In the genomic region with DNA sequence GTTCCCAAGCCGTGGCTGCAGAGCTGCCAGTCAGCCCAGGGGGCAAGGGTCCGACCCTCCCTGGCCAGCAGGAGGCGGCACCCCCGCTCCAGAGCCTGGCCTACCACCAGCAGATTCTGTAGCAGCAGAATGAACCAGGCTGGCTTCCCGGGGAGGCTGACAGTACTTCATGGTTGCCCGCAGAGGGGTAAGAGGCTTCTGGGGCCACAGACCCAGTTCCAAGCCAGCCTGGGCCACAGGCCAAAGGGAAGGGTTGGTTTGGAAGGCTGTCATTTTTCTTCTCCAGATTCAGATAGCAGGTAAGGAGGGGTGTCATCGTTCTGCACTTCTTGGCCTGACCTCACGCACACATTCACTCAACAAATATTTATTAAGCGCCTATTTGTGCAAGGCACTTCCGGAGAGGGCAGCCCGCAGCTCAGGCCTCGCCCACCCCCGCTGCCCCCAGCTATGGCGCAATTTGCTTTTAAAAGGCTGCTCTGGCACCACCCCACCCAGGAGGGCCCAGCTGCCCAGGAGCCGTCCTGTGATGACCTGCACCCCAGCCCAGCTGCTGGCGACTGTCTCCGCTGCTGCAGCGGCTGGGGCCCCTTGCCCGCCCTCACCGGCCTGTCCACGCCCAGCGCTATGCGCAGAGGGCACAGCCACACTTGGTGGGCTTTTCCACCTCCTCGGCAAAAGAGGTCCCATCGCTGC, we compare ENCODE assay signal across 18 cellular contexts.
DNase-seq lines count a peak whose midpoint lies in the region; ATAC-seq and TF ChIP-seq lines count a peak whose summit lies in the region.
"Had no signal": no experiment of that assay in that cellular context is flagged by ENCODE, and none has a peak within 500 bp of the region (broad histone marks: within the 10 kb centered on the region; RNA-seq: fewer than 3 reads in every experiment).

No MANE protein-coding gene starts in this region.

- H3K27me3 Mint-ChIP-seq in H9 (ENCODE audit: low read depth), result no peaks in the 10 kb centered on the region
- H3K27me3 Mint-ChIP-seq in activated naive CD8-positive, alpha-beta T cell treated with anti-CD3 and anti-CD28 coated beads for 36 hours, result peaks cover 3% of the 10 kb centered on the region
- H3K27me3 Mint-ChIP-seq: activated naive CD8-positive, alpha-beta T cell treated with anti-CD3 and anti-CD28 coated beads, Interleukin-2, amount 10 ng/mL, durations not matched to agents 7 days and 5 days had no signal

- no peak overlapping the region for H3K56ac ChIP-seq in H9 (ENCODE audit: insufficient read length, low read depth, low read length)

- no peak overlapping the region for H2BK20ac ChIP-seq in H9 (ENCODE audit: low read depth, low read length, poor library complexity, severe bottlenecking)

- H3T11ph ChIP-seq in H9 (ENCODE audit: low read length), result no peak overlapping the region

- H4K5ac ChIP-seq in H9 (ENCODE audit: insufficient read length, low read depth, low read length), result no peak overlapping the region

- ATAC-seq in RWPE2 (ENCODE audit: low read depth) (peak; percentile 75), HG02981 (IDR thresholded peaks at IDR 0.05; ENCODE audit: unreplicated experiment) (no peak), HG03039 (IDR thresholded peaks at IDR 0.05; ENCODE audit: unreplicated experiment) (no peak), HG03354 (IDR thresholded peaks at IDR 0.05; ENCODE audit: poor library complexity, severe bottlenecking, unreplicated experiment) (no peak)

- no peak overlapping the region for H3K27ac ChIP-seq in 22Rv1
- no peak overlapping the region for H3K27ac ChIP-seq in H9 (ENCODE audit: insufficient read length, low read depth, low read length)
- H3K27ac ChIP-seq in RWPE2 (ENCODE audit: poor library complexity, severe bottlenecking), result no peak overlapping the region
- H3K27ac ChIP-seq: KMS-11, neutrophil, thyroid gland had no signal

- no peak overlapping the region for H3K4me3 Mint-ChIP-seq in H9
- H3K4me3 Mint-ChIP-seq in activated naive CD8-positive, alpha-beta T cell treated with anti-CD3 and anti-CD28 coated beads for 36 hours, result no peak overlapping the region
- H3K4me3 Mint-ChIP-seq: activated naive CD8-positive, alpha-beta T cell treated with anti-CD3 and anti-CD28 coated beads, Interleukin-2, amount 10 ng/mL, durations not matched to agents 7 days and 5 days had no signal

- no peak overlapping the region for H4K8ac ChIP-seq in H9 (replicated peaks; ENCODE audit: insufficient read length, low read depth, low read length)

- H2AFZ ChIP-seq in H9 (ENCODE audit: low read length), result no peak overlapping the region

- no peak overlapping the region; the same call in 1 of the 2 replicates for H3K14ac ChIP-seq in H9 (ENCODE audit: insufficient read depth, low read length)

- H3K9me3 Mint-ChIP-seq in H9, result no peaks in the 10 kb centered on the region
- H3K9me3 Mint-ChIP-seq in activated naive CD8-positive, alpha-beta T cell treated with anti-CD3 and anti-CD28 coated beads for 36 hours, result no peaks in the 10 kb centered on the region

- H2BK12ac ChIP-seq in H9 (ENCODE audit: insufficient read length, low read depth, low read length), result no peak overlapping the region

- no peak overlapping the region for H3K4me2 ChIP-seq in H9 (ENCODE audit: insufficient read depth, insufficient read length, low read length)
- H3K4me2 ChIP-seq: KMS-11 had no signal

- H4K20me1 ChIP-seq in H9 (ENCODE audit: control insufficient read depth, insufficient read depth, insufficient read length), result no peaks in the 10 kb centered on the region

- WGBS in H9 (ENCODE audit: extremely low coverage, insufficient read length, low lambda C conversion rate), result no CpG with 5 or more reads among the region's 25 CpGs

- H3K27ac Mint-ChIP-seq in H9, result no peak overlapping the region
- H3K27ac Mint-ChIP-seq in activated naive CD8-positive, alpha-beta T cell treated with anti-CD3 and anti-CD28 coated beads for 36 hours, result no peak overlapping the region
- H3K27ac Mint-ChIP-seq: activated naive CD8-positive, alpha-beta T cell treated with anti-CD3 and anti-CD28 coated beads, Interleukin-2, amount 10 ng/mL, durations not matched to agents 7 days and 5 days had no signal

- TF ChIP-seq CTCF in 22Rv1 (IDR thresholded peaks at IDR 0.05) (0 out of 2 replicates have a peak, but pooled peaks have one; percentile 7), H9 (conservative IDR thresholded peaks at IDR 0.05) (peak; percentile 65), RWPE2 (IDR thresholded peaks at IDR 0.05; ENCODE audit: poor library complexity, severe bottlenecking) (no peak)

- H3K27me3 ChIP-seq in H9 (ENCODE audit: insufficient read depth, low read length) (no peaks in the 10 kb centered on the region), RWPE2 (ENCODE audit: insufficient read depth, poor library complexity, severe bottlenecking) (no peaks in the 10 kb centered on the region)
- H3K27me3 ChIP-seq: neutrophil, thyroid gland had no signal

- no peak overlapping the region for H3K4me3 ChIP-seq in RWPE2 (ENCODE audit: severe bottlenecking)
- H3K4me3 ChIP-seq: thyroid gland had no signal

- no peaks in the 10 kb centered on the region for H3K23me2 ChIP-seq in H9 (ENCODE audit: insufficient read length, low read depth, low read length, poor library complexity, severe bottlenecking)

- H3K4me1 ChIP-seq in H9 (ENCODE audit: insufficient read depth, low read length) (no peaks in the 10 kb centered on the region), RWPE2 (ENCODE audit: insufficient read depth, poor library complexity, severe bottlenecking) (peaks cover 6% of the 10 kb centered on the region)
- H3K4me1 ChIP-seq: thyroid gland had no signal

- H3K9me3 ChIP-seq in H9 (ENCODE audit: control insufficient read depth, low read depth, low read length) (no peaks in the 10 kb centered on the region), RWPE2 (ENCODE audit: severe bottlenecking) (no peaks in the 10 kb centered on the region)
- H3K9me3 ChIP-seq: neutrophil, thyroid gland had no signal

- H3K4ac ChIP-seq in H9 (ENCODE audit: low read depth, low read length), result no peak overlapping the region

- no peaks in the 10 kb centered on the region for H3K79me1 ChIP-seq in H9 (ENCODE audit: insufficient read depth, low read depth, low read length, poor library complexity, severe bottlenecking)

- no peak overlapping the region for H3K9ac ChIP-seq in H9 (ENCODE audit: extremely low read depth, insufficient read length, low read length)
- H3K9ac ChIP-seq: KMS-11 had no signal

- H3K79me2 ChIP-seq in H9 (ENCODE audit: insufficient read depth, low read length), result no peaks in the 10 kb centered on the region

- H3K36me3 ChIP-seq in RWPE2 (ENCODE audit: low read depth), result no peaks in the 10 kb centered on the region
- H3K36me3 ChIP-seq: thyroid gland had no signal

- H2BK5ac ChIP-seq in H9 (ENCODE audit: insufficient read length, low read length), result no peak overlapping the region

- no peak overlapping the region for H3K18ac ChIP-seq in H9 (ENCODE audit: insufficient read length, low read depth, low read length)

- no peaks in the 10 kb centered on the region; a peak in 1 of 7 replicates for H3K36me3 Mint-ChIP-seq in H9 (ENCODE audit: insufficient read depth in 1 of 3, low read depth in 3 of 3)
- H3K36me3 Mint-ChIP-seq in activated naive CD8-positive, alpha-beta T cell treated with anti-CD3 and anti-CD28 coated beads for 36 hours, result no peaks in the 10 kb centered on the region
- H3K36me3 Mint-ChIP-seq: activated naive CD8-positive, alpha-beta T cell treated with anti-CD3 and anti-CD28 coated beads, Interleukin-2, amount 10 ng/mL, durations not matched to agents 7 days and 5 days had no signal

- H2BK120ac ChIP-seq in H9 (ENCODE audit: low read depth, low read length, poor library complexity, severe bottlenecking), result no peak overlapping the region

- H4K91ac ChIP-seq in H9 (ENCODE audit: insufficient read length, low read depth, low read length), result no peak overlapping the region

- no peak overlapping the region for H2AK5ac ChIP-seq in H9 (ENCODE audit: insufficient read length, low read length)

- H3K4me1 Mint-ChIP-seq in H9, result peaks cover 3 to 5% of the 10 kb centered on the region in 2 experiments
- H3K4me1 Mint-ChIP-seq in activated naive CD8-positive, alpha-beta T cell treated with anti-CD3 and anti-CD28 coated beads for 36 hours, result peaks cover 2% of the 10 kb centered on the region
- H3K4me1 Mint-ChIP-seq: activated naive CD8-positive, alpha-beta T cell treated with anti-CD3 and anti-CD28 coated beads, Interleukin-2, amount 10 ng/mL, durations not matched to agents 7 days and 5 days had no signal

- DNase-seq in H9 (peak; percentile 65), RWPE2 (ENCODE audit: low spot score) (no peak), iPS-NIHi7 (ENCODE audit: extremely low spot score) (peak; percentile 73)
- DNase-seq in activated naive CD8-positive, alpha-beta T cell treated with anti-CD3 and anti-CD28 coated beads for 36 hours, result no peak
- DNase-seq: activated CD4-positive, alpha-beta T cell treated with anti-CD3 and anti-CD28 coated beads for 48 hours; activated naive CD8-positive, alpha-beta T cell treated with anti-CD3 and anti-CD28 coated beads, Interleukin-2, amount 10 ng/mL, durations not matched to agents 7 days and 5 days; Calu3; caudate nucleus; NCI-H1694 treated with DMSO at 0.1 percent for 48 hours; NCI-H526 treated with DMSO at 0.1 percent for 48 hours; stimulated activated CD4-positive, alpha-beta T cell treated with anti-CD3 and anti-CD28 coated beads, Interleukin-4, amount 100 ng/mL, for 1 hour; thyroid gland had no signal

- H2BK15ac ChIP-seq in H9 (ENCODE audit: low read depth, low read length), result no peak overlapping the region

- H3K23ac ChIP-seq in H9 (ENCODE audit: insufficient read length, low read depth, low read length), result no peak overlapping the region

Comparison
In these comparisons a context has a peak if more than half of its experiments do, and no peak if none do; other contexts are left out.
1. DNase-seq: peak in H9 (single experiment) and iPS-NIHi7 (single experiment); none in RWPE2 (single experiment) and activated naive CD8-positive, alpha-beta T cell treated with anti-CD3 and anti-CD28 coated beads for 36 hours (single experiment).